In genomic region chr4:40719008-40719623, GRCh38 we compare ENCODE assay signal across 8 cellular contexts.
DNase-seq lines count a peak whose midpoint lies in the region; ATAC-seq and TF ChIP-seq lines count a peak whose summit lies in the region.

No MANE protein-coding gene starts in this region.

- peak; percentile 59 for ATAC-seq in GM21825 (IDR thresholded peaks at IDR 0.05; ENCODE audit: unreplicated experiment)

- DNase-seq in NCI-H2227 (lab: John Stamatoyannopoulos, UW; ENCODE audit: unreplicated experiment) = peak; percentile 49
- no peak for DNase-seq in NCI-H2227 treated with DMSO at 0.1 percent for 48 hours (lab: John Stamatoyannopoulos, UW)
- DNase-seq in SHP77 treated with DMSO at 0.1 percent for 48 hours (lab: John Stamatoyannopoulos, UW) = peak; percentile 6
- peak; percentile 53 for DNase-seq in glomerular visceral epithelial cell (ENCODE audit: extremely low spot score)
- peak; percentile 32 for DNase-seq in superior temporal gyrus (ENCODE audit: extremely low spot score)
- no peak for DNase-seq in activated CD8-positive, alpha-beta memory T cell treated with anti-CD3 and anti-CD28 coated beads, Interleukin-2, amount 50 U/mL, for 4 hours

- peak; percentile 78 for TF ChIP-seq CTCF in LNCAP (IDR thresholded peaks at IDR 0.05)

Comparison
In these comparisons a context has a peak if more than half of its experiments do, and no peak if none do; other contexts are left out.
1. DNase-seq: peak in NCI-H2227 (single experiment), SHP77 treated with DMSO at 0.1 percent for 48 hours (single experiment), glomerular visceral epithelial cell (single experiment) and superior temporal gyrus (single experiment); none in NCI-H2227 treated with DMSO at 0.1 percent for 48 hours (single experiment) and activated CD8-positive, alpha-beta memory T cell treated with anti-CD3 and anti-CD28 coated beads, Interleukin-2, amount 50 U/mL, for 4 hours (single experiment).